6 cellular contexts compared by ENCODE assay signal in genomic region chr19:19488041-19488874, GRCh38. TPM values are rescaled to one million over a fixed set of nuclear protein-coding genes. Genes with fewer than 3 reads are reported as not detected.
DNase-seq lines count a peak whose midpoint lies in the region; ATAC-seq lines count a peak whose summit lies in the region.

No MANE protein-coding gene starts in this region.

- H3K27ac Mint-ChIP-seq in activated naive CD8-positive, alpha-beta T cell treated with anti-CD3 and anti-CD28 coated beads, Interleukin-2, amount 50 U/mL, for 24 hours: peak overlapping the region; percentile 86

- H3K36me3 Mint-ChIP-seq in activated naive CD8-positive, alpha-beta T cell treated with anti-CD3 and anti-CD28 coated beads, Interleukin-2, amount 50 U/mL, for 24 hours (ENCODE audit: low read depth): peaks cover 13% of the 10 kb centered on the region

- H3K9me3 Mint-ChIP-seq in activated naive CD8-positive, alpha-beta T cell treated with anti-CD3 and anti-CD28 coated beads, Interleukin-2, amount 50 U/mL, for 24 hours: no peaks in the 10 kb centered on the region

- no peaks in the 10 kb centered on the region for H3K27me3 Mint-ChIP-seq in activated naive CD8-positive, alpha-beta T cell treated with anti-CD3 and anti-CD28 coated beads, Interleukin-2, amount 50 U/mL, for 24 hours

- DNase-seq in EH (ENCODE audit: low read depth): peak; percentile 13
- DNase-seq in activated naive CD8-positive, alpha-beta T cell treated with anti-CD3 and anti-CD28 coated beads, Interleukin-2, amount 50 U/mL, for 24 hours: no peak
- peak; percentile 33 for DNase-seq in mucosa of gallbladder (ENCODE audit: low spot score)
- no peak for DNase-seq in inferior parietal cortex (ENCODE audit: extremely low spot score)
- DNase-seq in stimulated activated CD4-positive, alpha-beta T cell treated with anti-CD3 and anti-CD28 coated beads, Interleukin-1b, Interleukin-23, amount 100 ng/mL, for 48 hours: no peak
- DNase-seq in SHP77 (lab: John Stamatoyannopoulos, UW): no peak

- ATAC-seq in activated naive CD8-positive, alpha-beta T cell treated with anti-CD3 and anti-CD28 coated beads, Interleukin-2, amount 50 U/mL, for 24 hours: no peak

- no peak overlapping the region for H3K4me3 Mint-ChIP-seq in activated naive CD8-positive, alpha-beta T cell treated with anti-CD3 and anti-CD28 coated beads, Interleukin-2, amount 50 U/mL, for 24 hours

- peaks cover 56% of the 10 kb centered on the region for H3K4me1 Mint-ChIP-seq in activated naive CD8-positive, alpha-beta T cell treated with anti-CD3 and anti-CD28 coated beads, Interleukin-2, amount 50 U/mL, for 24 hours

RNA-seq across cellular contexts. Expression of gene TSSK6, which starts 27.1 kb away (rescaled TPM):
- 3.3 TPM for total RNA-seq in mucosa of gallbladder

RNA-seq across cellular contexts. Expression of gene NDUFA13, which starts 27.8 kb away (rescaled TPM):
- total RNA-seq in mucosa of gallbladder: 376 TPM

RNA-seq across cellular contexts. Expression of gene YJEFN3, which starts 40.5 kb away (rescaled TPM):
- 8.9 TPM for total RNA-seq in mucosa of gallbladder

RNA-seq across cellular contexts. Expression of gene CILP2, which starts 49.8 kb away (rescaled TPM):
- 0.26 TPM for total RNA-seq in mucosa of gallbladder

Comparison
In these comparisons a context has a peak if more than half of its experiments do, and no peak if none do; other contexts are left out.
1. DNase-seq: peak in EH (single experiment) and mucosa of gallbladder (single experiment); none in activated naive CD8-positive, alpha-beta T cell treated with anti-CD3 and anti-CD28 coated beads, Interleukin-2, amount 50 U/mL, for 24 hours (single experiment), inferior parietal cortex (single experiment), stimulated activated CD4-positive, alpha-beta T cell treated with anti-CD3 and anti-CD28 coated beads, Interleukin-1b, Interleukin-23, amount 100 ng/mL, for 48 hours (single experiment) and SHP77 (0 of 2).